Comparison of ENCODE assay signal across 8 cellular contexts in genomic region chr19:36013280-36014028, GRCh38. TPM values are rescaled to one million over a fixed set of nuclear protein-coding genes. Genes with fewer than 3 reads are reported as not detected.
DNase-seq lines count a peak whose midpoint lies in the region; ATAC-seq and TF ChIP-seq lines count a peak whose summit lies in the region.

No MANE protein-coding gene starts in this region.

- H3K9me3 ChIP-seq in HUES64 (ENCODE audit: insufficient read depth, low read depth, low read length) (no peaks in the 10 kb centered on the region), muscle layer of duodenum (ENCODE audit: control insufficient read depth in 1 of 2, low read length in 2 of 2) (no peaks in the 10 kb centered on the region)

- H3K4me3 ChIP-seq in AG04449 (ENCODE audit: low read depth, low read length) (peak overlapping the region; percentile 86), HUES64 (ENCODE audit: low read length) (peak overlapping the region; percentile 92), muscle layer of duodenum (ENCODE audit: low read depth in 1 of 2, low read length in 2 of 2) (peak overlapping the region; percentile 82 to 87)

- H3K9ac ChIP-seq in HUES64 (ENCODE audit: low read depth, low read length): peak overlapping the region; percentile 77

- DNase-seq in AG04449 (ENCODE audit: low read depth, low spot score): no peak
- DNase-seq in caudate nucleus (lab: John Stamatoyannopoulos, UW): peak in 1 of 61 donors; percentile 24
- no peak for DNase-seq in effector CD4-positive, alpha-beta T cell
- no peak for DNase-seq in C1 segment of cervical spinal cord (lab: John Stamatoyannopoulos, UW)

- POLR2A ChIA-PET in AG04449 (lab: Yijun Ruan, JAX): interaction anchor here (0.6 to 1.5 kb wide), 7 partner anchors 18 to 130 kb away, joined by 3 to 6 read pairs (median 3); partner anchors contain the start of genes POLR2I, SDHAF1 and THAP8

- ATAC-seq in HG03469 (IDR thresholded peaks at IDR 0.05; ENCODE audit: unreplicated experiment): no peak
- no peak for ATAC-seq in GM21529 (IDR thresholded peaks at IDR 0.05; ENCODE audit: unreplicated experiment)

- peaks cover 8% of the 10 kb centered on the region; the same call in 1 of the 2 replicates for H3K36me3 ChIP-seq in HUES64 (ENCODE audit: insufficient read depth, low read length)
- H3K36me3 ChIP-seq in muscle layer of duodenum (ENCODE audit: control insufficient read depth in 1 of 2, insufficient read depth in 2 of 2, low read length in 2 of 2): peaks cover 4 to 27% of the 10 kb centered on the region in 2 donors

- H3K27ac ChIP-seq in HUES64 (ENCODE audit: low read depth, low read length) (no peak overlapping the region; the same call in 1 of the 2 replicates), caudate nucleus (ENCODE audit: low read depth, low read length) (peak overlapping the region; percentile 79), muscle layer of duodenum (ENCODE audit: low read length) (peak overlapping the region; percentile 94)

- H3K4me1 ChIP-seq in HUES64 (ENCODE audit: insufficient read depth, low read length) (peaks cover 6% of the 10 kb centered on the region; the same call in 1 of the 2 replicates), muscle layer of duodenum (ENCODE audit: control insufficient read depth in 1 of 2, insufficient read depth in 2 of 2, low read length in 2 of 2) (peaks cover 6 to 18% of the 10 kb centered on the region in 2 donors)

- CTCF ChIA-PET in AG04449 (lab: Yijun Ruan, JAX): interaction anchor here (0.9 to 1.7 kb wide), 5 partner anchors 8 to 17 kb away, joined by 3 to 6 read pairs (median 3); no protein-coding TSS in a partner anchor

- H3K27me3 ChIP-seq in HUES64 (ENCODE audit: insufficient read depth, low read length) (no peaks in the 10 kb centered on the region), muscle layer of duodenum (ENCODE audit: low read depth, low read length) (no peaks in the 10 kb centered on the region)

- TF ChIP-seq CTCF in AG04449 (IDR thresholded peaks at IDR 0.05; ENCODE audit: insufficient read depth, low read length, missing control alignments): no peak

- 28% methylated on average over 14 of the region's 15 CpGs for WGBS in HUES64

RNA-seq across cellular contexts. Expression of gene ALKBH6, which starts 0.6 kb away (rescaled TPM):
- polyA plus RNA-seq in HUES64 (2013, experiment 1 of 2): 17.5 TPM
- 21.1 TPM for polyA plus RNA-seq in HUES64 (2013, experiment 2 of 2)

RNA-seq across cellular contexts. Expression of gene SYNE4, which starts 4.8 kb away (rescaled TPM):
- 8.5 TPM for polyA plus RNA-seq in HUES64 (2013, experiment 1 of 2)
- 10.1 TPM for polyA plus RNA-seq in HUES64 (2013, experiment 2 of 2)

RNA-seq across cellular contexts. Expression of gene SDHAF1, which starts 18.5 kb away (rescaled TPM):
- polyA plus RNA-seq in HUES64 (2013, experiment 1 of 2): 11.0 TPM
- polyA plus RNA-seq in HUES64 (2013, experiment 2 of 2): 11.3 TPM

RNA-seq across cellular contexts. Expression of gene CLIP3, which starts 19.2 kb away (rescaled TPM):
- polyA plus RNA-seq in HUES64 (2013, experiment 1 of 2): 12.2 TPM
- polyA plus RNA-seq in HUES64 (2013, experiment 2 of 2): 22.1 TPM

RNA-seq across cellular contexts. Expression of gene THAP8, which starts 40.6 kb away (rescaled TPM):
- 6.9 TPM for polyA plus RNA-seq in HUES64 (2013, experiment 1 of 2)
- 6.6 TPM for polyA plus RNA-seq in HUES64 (2013, experiment 2 of 2)
